Comparison of ENCODE assay signal across 12 cellular contexts in genomic region chr19:3345850-3346460, GRCh38. TPM values are rescaled to one million over a fixed set of nuclear protein-coding genes. Genes with fewer than 3 reads are reported as not detected.
DNase-seq lines count a peak whose midpoint lies in the region; ATAC-seq and TF ChIP-seq lines count a peak whose summit lies in the region.
"Had no signal": no experiment of that assay in that cellular context is flagged by ENCODE, and none has a peak within 500 bp of the region (broad histone marks: within the 10 kb centered on the region; RNA-seq: fewer than 3 reads in every experiment).

No MANE protein-coding gene starts in this region.

- BruUV-seq in PC-3 (replicated peaks; lab: Mats Ljungman, UMichigan) = no TSS peak

- H3K9ac ChIP-seq in PC-3 (ENCODE audit: low read length) = no peak overlapping the region

- no peak for TF ChIP-seq EP300 in suprapubic skin (IDR thresholded peaks at IDR 0.05)

- H3K4me3 ChIP-seq in PC-3 (ENCODE audit: low read length) = no peak overlapping the region
- H3K4me3 ChIP-seq in coronary artery = peak overlapping the region; percentile 48
- no peak overlapping the region for H3K4me3 ChIP-seq in lung
- no peak overlapping the region for H3K4me3 ChIP-seq in suprapubic skin

- H3K27me3 ChIP-seq in PC-3 (ENCODE audit: low read length) = no peaks in the 10 kb centered on the region
- no peaks in the 10 kb centered on the region for H3K27me3 ChIP-seq in lung (ENCODE audit: control insufficient read depth, insufficient read depth)
- H3K27me3 ChIP-seq in suprapubic skin = no peaks in the 10 kb centered on the region

- H3K27ac ChIP-seq in PC-3 (ENCODE audit: low read length) (no peak overlapping the region), coronary artery (peak overlapping the region; percentile 73 to 96), lung (ENCODE audit: low read depth in 1 of 2, low read length in 1 of 2) (peak overlapping the region; percentile 25 to 60), suprapubic skin (peak overlapping the region; percentile 86)

- WGBS in lung, 2 donors = 68 to 77% methylated on average over 14 to 15 of the region's 15 CpGs
- 42% methylated on average over 14 of the region's 15 CpGs for WGBS in suprapubic skin

- no peaks in the 10 kb centered on the region for H3F3A ChIP-seq in PC-3 (ENCODE audit: low read length, unreplicated experiment)

- POLR2A ChIA-PET in PC-3 (lab: Charles Lee; ENCODE audit: unreplicated experiment) = no interaction called here
- POLR2A ChIA-PET in activated CD4-positive, alpha-beta T cell treated with anti-CD3 and anti-CD28 coated beads, Interleukin-2, amount 10 ng/mL, durations not matched to agents 7 days and 5 days (lab: Charles Lee) = no interaction called here

- DNase-seq in PC-3 (no peak), coronary artery (ENCODE audit: low spot score) (no peak), lung (ENCODE audit: low spot score) (no peak), suprapubic skin (ENCODE audit: low spot score in 2 of 2) (no peak), GM13976 (ENCODE audit: low spot score) (no peak)
- DNase-seq in activated CD4-positive, alpha-beta T cell treated with anti-CD3 and anti-CD28 coated beads, Interleukin-2, amount 10 ng/mL, durations not matched to agents 7 days and 5 days = no peak
- DNase-seq: activated naive CD4-positive, alpha-beta T cell treated with anti-CD3 and anti-CD28 coated beads, Interleukin-2, amount 50 U/mL, for 16 hours; AML-193; NCI-H187 treated with DMSO at 0.1 percent for 48 hours; nephron progenitor cell had no signal

- H4K20me1 ChIP-seq in PC-3 (ENCODE audit: low read length) = no peaks in the 10 kb centered on the region

- H3K4me3 Mint-ChIP-seq in activated CD4-positive, alpha-beta T cell treated with anti-CD3 and anti-CD28 coated beads, Interleukin-2, amount 10 ng/mL, durations not matched to agents 7 days and 5 days = no peak overlapping the region
- H3K4me3 Mint-ChIP-seq: nephron progenitor cell had no signal

- H3K4me1 ChIP-seq in PC-3 (ENCODE audit: insufficient read depth, low read length) (peaks cover 8% of the 10 kb centered on the region; the same call in 1 of the 2 replicates), lung (ENCODE audit: control insufficient read depth in 2 of 2, insufficient read depth in 2 of 2, low read length in 2 of 2) (peaks cover 0 to 10% of the 10 kb centered on the region in 2 donors), suprapubic skin (peaks cover 45% of the 10 kb centered on the region)

- H3K4me2 ChIP-seq in PC-3 (ENCODE audit: low read length) = peak overlapping the region; percentile 71; the same call in 1 of the 2 replicates

- no peak overlapping the region for H3K27ac Mint-ChIP-seq in activated CD4-positive, alpha-beta T cell treated with anti-CD3 and anti-CD28 coated beads, Interleukin-2, amount 10 ng/mL, durations not matched to agents 7 days and 5 days
- H3K27ac Mint-ChIP-seq: nephron progenitor cell had no signal

- H3K36me3 ChIP-seq in PC-3 (ENCODE audit: low read depth, low read length) = no peaks in the 10 kb centered on the region
- no peaks in the 10 kb centered on the region for H3K36me3 ChIP-seq in lung (ENCODE audit: control insufficient read depth in 2 of 2, insufficient read depth in 2 of 2, low read length in 2 of 2)
- H3K36me3 ChIP-seq in suprapubic skin = no peaks in the 10 kb centered on the region

- H3K9me2 ChIP-seq in PC-3 (replicated peaks; ENCODE audit: low read length) = no peaks in the 10 kb centered on the region

- intact Hi-C loops in PC-3 (cut with micrococcal nuclease) = no loop called here

- no peaks in the 10 kb centered on the region for H3K9me3 Mint-ChIP-seq in activated CD4-positive, alpha-beta T cell treated with anti-CD3 and anti-CD28 coated beads, Interleukin-2, amount 10 ng/mL, durations not matched to agents 7 days and 5 days
- H3K9me3 Mint-ChIP-seq: nephron progenitor cell had no signal

- H3K79me2 ChIP-seq in PC-3 (ENCODE audit: low read length) = no peaks in the 10 kb centered on the region

- no peaks in the 10 kb centered on the region for H3K27me3 Mint-ChIP-seq in activated CD4-positive, alpha-beta T cell treated with anti-CD3 and anti-CD28 coated beads, Interleukin-2, amount 10 ng/mL, durations not matched to agents 7 days and 5 days

- H3K4me1 Mint-ChIP-seq in activated CD4-positive, alpha-beta T cell treated with anti-CD3 and anti-CD28 coated beads, Interleukin-2, amount 10 ng/mL, durations not matched to agents 7 days and 5 days = no peaks in the 10 kb centered on the region
- H3K4me1 Mint-ChIP-seq: nephron progenitor cell had no signal

- in situ Hi-C loops in GM13976 (cut with MboI; ENCODE audit: low sequenced_read_pairs, unreplicated experiment) = no loop called here

- peak overlapping the region; percentile 84; the same call in 1 of the 2 replicates for H2AFZ ChIP-seq in PC-3 (ENCODE audit: low read length)

- H3K36me3 Mint-ChIP-seq in activated CD4-positive, alpha-beta T cell treated with anti-CD3 and anti-CD28 coated beads, Interleukin-2, amount 10 ng/mL, durations not matched to agents 7 days and 5 days (ENCODE audit: low read depth) = no peaks in the 10 kb centered on the region

- TF ChIP-seq CTCF in PC-3 (conservative IDR thresholded peaks at IDR 0.05; ENCODE audit: low read depth, low read length) (no peak), coronary artery (IDR thresholded peaks at IDR 0.05) (no peak), lung (IDR thresholded peaks at IDR 0.05; ENCODE audit: control extremely low read depth, extremely low read depth) (no peak), suprapubic skin (IDR thresholded peaks at IDR 0.05) (no peak), GM13976 (IDR thresholded peaks at IDR 0.05; ENCODE audit: borderline replicate concordance, control extremely low read depth, extremely low read depth, insufficient read depth, missing control alignments) (no peak)

- CTCF ChIA-PET in PC-3 (lab: Charles Lee) = interaction anchor here (0.6 kb wide), 1 partner anchor 16 kb away, joined by 6 read pairs; no protein-coding TSS in a partner anchor
- CTCF ChIA-PET in activated CD4-positive, alpha-beta T cell treated with anti-CD3 and anti-CD28 coated beads, Interleukin-2, amount 10 ng/mL, durations not matched to agents 7 days and 5 days (lab: Charles Lee) = no interaction called here

- ATAC-seq in PC-3 = no peak
- no peak for ATAC-seq in lung (ENCODE audit: insufficient read depth, low FRiP score)
- no peak for ATAC-seq in HG02973 (IDR thresholded peaks at IDR 0.05; ENCODE audit: unreplicated experiment)
- no peak for ATAC-seq in HG02678 (IDR thresholded peaks at IDR 0.05; ENCODE audit: unreplicated experiment)

- H3K9me3 ChIP-seq in PC-3 (ENCODE audit: low read length) = no peaks in the 10 kb centered on the region
- H3K9me3 ChIP-seq in lung (ENCODE audit: control insufficient read depth in 2 of 2, insufficient read depth in 1 of 2, low read length in 1 of 2) = no peaks in the 10 kb centered on the region
- H3K9me3 ChIP-seq in suprapubic skin = no peaks in the 10 kb centered on the region

- TF ChIP-seq POLR2A in suprapubic skin (IDR thresholded peaks at IDR 0.05) = no peak

RNA-seq across cellular contexts. Expression of gene NFIC, which starts 20.4 kb away (rescaled TPM):
- total RNA-seq in PC-3 (2014; rRNA removed) (31.7 and 49.6 TPM in 2 replicates), lung (100 to 1,000 TPM in 1 of 2 donors, 10 to 100 TPM in 1; 43.9 to 208 TPM), suprapubic skin (100 to 1,000 TPM; 135 to 234 (median 194) TPM)
- polyA plus RNA-seq in lung = 10 to 100 TPM; 40.4 to 55.6 TPM
- total RNA-seq in activated CD4-positive, alpha-beta T cell treated with anti-CD3 and anti-CD28 coated beads, Interleukin-2, amount 10 ng/mL, durations not matched to agents 7 days and 5 days = 10 to 100 TPM; 14.2 TPM
